In the genomic region with DNA sequence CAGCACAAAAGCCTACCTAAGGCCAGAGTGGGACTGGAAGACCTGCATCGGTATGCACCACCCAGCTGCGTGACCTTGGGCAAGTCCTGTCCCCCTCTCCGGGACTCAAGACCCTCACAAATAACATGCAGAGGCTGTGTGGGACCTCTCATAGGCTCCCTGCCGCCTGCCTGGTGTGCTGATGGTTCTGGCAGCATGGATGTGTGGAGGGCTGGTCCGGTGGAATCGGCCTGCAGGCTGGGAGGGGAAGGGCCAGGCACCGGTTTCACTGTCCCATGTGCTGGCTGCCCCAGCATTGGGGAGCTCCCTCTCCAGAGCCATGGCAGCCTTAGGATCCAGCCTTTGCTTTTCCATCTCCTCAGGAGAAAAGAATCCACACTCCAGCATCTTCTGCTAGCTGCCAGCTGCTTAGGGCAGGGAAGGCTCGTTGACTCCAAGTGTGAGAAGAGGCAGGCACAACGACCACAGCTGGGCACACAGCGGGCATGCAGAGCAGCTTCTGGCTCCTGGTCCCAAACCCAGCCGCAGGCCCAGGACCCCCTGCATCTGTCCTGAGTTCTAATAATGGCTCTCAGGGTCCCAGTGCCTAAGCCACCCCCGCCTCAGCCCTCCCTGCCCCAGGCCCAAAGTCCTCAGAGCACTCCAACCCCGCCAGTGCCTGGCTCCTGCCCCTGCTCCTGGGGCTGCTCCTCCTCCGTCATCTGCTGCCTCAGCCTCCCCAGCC, we compare ENCODE assay signal across 1 cellular context.
TF ChIP-seq lines count a peak whose summit lies in the region.

No MANE protein-coding gene starts in this region.

TF ChIP-seq in H1, 55 proteins besides CTCF, POLR2A, EP300 and RAD21:
- TF ChIP-seq CHD1 (IDR thresholded peaks at IDR 0.05; ENCODE audit: low read depth, low read length), result no peak
- no peak for TF ChIP-seq SP1 (IDR thresholded peaks at IDR 0.05; ENCODE audit: low read depth, low read length)
